Comparison of ENCODE assay signal across 1 cellular context in the genomic region with DNA sequence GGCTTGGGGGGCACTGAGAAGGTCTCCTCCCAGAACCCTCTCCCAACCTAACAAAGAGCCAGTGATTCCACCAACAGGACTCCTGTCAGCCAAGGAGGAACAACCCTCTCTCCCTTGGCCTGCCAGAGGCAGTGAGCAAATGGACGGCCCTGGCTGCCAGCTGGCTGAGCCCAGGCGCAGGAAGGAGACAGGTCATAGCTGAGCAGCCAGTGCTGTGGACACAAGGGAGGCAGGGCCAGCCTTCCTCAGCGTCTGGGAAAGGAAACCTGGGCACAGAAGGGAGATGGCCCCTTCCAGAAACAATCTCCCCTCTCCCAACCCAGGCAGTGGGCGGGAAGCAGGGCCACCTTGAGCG.
A peak's percentile ranks its signal among the peaks of the same experiment; 100 is the strongest.
TF ChIP-seq lines count a peak whose summit lies in the region.

No MANE protein-coding gene starts in this region.

TF ChIP-seq in HepG2, 621 proteins besides CTCF, POLR2A, EP300 and RAD21:
- TF ChIP-seq ZNF253 (CRISPR knock-in tag; IDR thresholded peaks at IDR 0.05; ENCODE audit: borderline replicate concordance), result 0 out of 2 replicates have a peak, but pooled peaks have one; percentile 22
- peak; percentile 22; the same call in 1 of the 2 replicates for TF ChIP-seq TFDP1 (CRISPR knock-in tag; IDR thresholded peaks at IDR 0.05; ENCODE audit: borderline replicate concordance)
- no peak for TF ChIP-seq BORCS8-MEF2B (CRISPR knock-in tag; IDR thresholded peaks at IDR 0.05)
- TF ChIP-seq, protein P1, sequence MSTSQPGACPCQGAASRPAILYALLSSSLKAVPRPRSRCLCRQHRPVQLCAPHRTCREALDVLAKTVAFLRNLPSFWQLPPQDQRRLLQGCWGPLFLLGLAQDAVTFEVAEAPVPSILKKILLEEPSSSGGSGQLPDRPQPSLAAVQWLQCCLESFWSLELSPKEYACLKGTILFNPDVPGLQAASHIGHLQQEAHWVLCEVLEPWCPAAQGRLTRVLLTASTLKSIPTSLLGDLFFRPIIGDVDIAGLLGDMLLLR (CRISPR knock-in tag; IDR thresholded peaks at IDR 0.05), result 0 out of 2 replicates have a peak, but pooled peaks have one; percentile 13
